Comparison of ENCODE assay signal across 6 cellular contexts in genomic region chr17:75105269-75106080, GRCh38. TPM values are rescaled to one million over a fixed set of nuclear protein-coding genes. Genes with fewer than 3 reads are reported as not detected.
A peak's percentile ranks its signal among the peaks of the same experiment; 100 is the strongest.
DNase-seq lines count a peak whose midpoint lies in the region; ATAC-seq, FAIRE-seq and TF ChIP-seq lines count a peak whose summit lies in the region.

No MANE protein-coding gene starts in this region.

- in situ Hi-C loops in K562 (cut with MboI) = no loop called here

- no peaks in the 10 kb centered on the region for H3K9me1 ChIP-seq in K562 (ENCODE audit: control insufficient read depth, insufficient read depth, low read length)

- peak; percentile 53 to 74 for TF ChIP-seq RAD21 in K562 (CRISPR knock-in tag; conservative IDR thresholded peaks at IDR 0.05 in 1 of 2, IDR thresholded peaks at IDR 0.05 in 1 of 2)

- H3K9ac ChIP-seq in K562 (ENCODE audit: insufficient read depth in 1 of 2, low read depth in 2 of 2, low read length in 2 of 2) = no peak overlapping the region

- peak; percentile 86 for FAIRE-seq in K562 (lab: Jason Lieb, UNC)

- no peaks in the 10 kb centered on the region for H4K20me1 ChIP-seq in K562 (replicated peaks; ENCODE audit: control insufficient read depth, insufficient read depth, low read length)

- ATAC-seq in K562 (peak; percentile 80), omental fat pad (ENCODE audit: low FRiP score) (peak; percentile 68)

- WGBS in K562 (ENCODE audit: insufficient coverage, low coverage, missing lambda C conversion rate) = 22% methylated on average over 15 of the region's 15 CpGs

- no peak overlapping the region for H2AFZ ChIP-seq in K562 (ENCODE audit: low read depth, low read length)

- no TSS peak for BruUV-seq in K562 (replicated peaks; lab: Mats Ljungman, UMichigan)

- intact Hi-C loops in K562 (cut with micrococcal nuclease) = loop anchor here (5.0 kb wide), 1 partner anchor 33 kb away; no protein-coding TSS in a partner anchor
- intact Hi-C loops in vagina (cut with DNase I) = loop anchor here (10.0 kb wide), 1 partner anchor 759 kb away; no protein-coding TSS in a partner anchor

- H3K27me3 ChIP-seq in K562 (ENCODE audit: control insufficient read depth in 2 of 2, insufficient read depth in 2 of 2, low read length in 2 of 2) (no peaks in the 10 kb centered on the region), vagina (no peaks in the 10 kb centered on the region)

- H3K4me2 ChIP-seq in K562 (ENCODE audit: insufficient read depth, low read length) = no peak overlapping the region

- CTCF ChIA-PET in K562 (lab: Yijun Ruan, JAX; ENCODE audit: low intra/inter-chr PET ratio) = no interaction called here

- DNase-seq in ELR (ENCODE audit: low read depth) = peak; percentile 69
- DNase-seq in NCI-H1417 treated with DMSO at 0.1 percent for 48 hours (lab: John Stamatoyannopoulos, UW) = peak; percentile 88
- peak; percentile 66 to 73 (median 69) for DNase-seq in K562 (ENCODE audit: extremely low read depth in 1 of 4, low spot score in 3 of 4)
- no peak for DNase-seq in omental fat pad (ENCODE audit: low spot score)
- DNase-seq in effector CD4-positive, alpha-beta T cell = no peak
- DNase-seq in vagina (ENCODE audit: extremely low spot score in 2 of 2) = no peak

- H3K79me2 ChIP-seq in K562 (ENCODE audit: control insufficient read depth, insufficient read depth, low read length) = peaks cover 10% of the 10 kb centered on the region

- H3K36me3 ChIP-seq in K562 (ENCODE audit: control insufficient read depth, insufficient read depth, low read length) (no peaks in the 10 kb centered on the region), vagina (peaks cover 0 to 2% of the 10 kb centered on the region in 2 donors)

- H3K4me3 ChIP-seq in K562 (no peak overlapping the region), vagina (no peak overlapping the region)

- H3K4me1 ChIP-seq in K562 (replicated peaks in 1 of 2; ENCODE audit: control insufficient read depth in 2 of 2, insufficient read depth in 2 of 2, low read length in 2 of 2) (peaks cover 6 to 27% of the 10 kb centered on the region in 2 experiments; a peak in 4 of 5 replicates), vagina (peaks cover 11% of the 10 kb centered on the region)

- H3K9me3 ChIP-seq in K562 (replicated peaks; ENCODE audit: control insufficient read depth, insufficient read depth, low read depth, low read length) (no peaks in the 10 kb centered on the region), vagina (no peaks in the 10 kb centered on the region)

- POLR2A ChIA-PET in K562 (lab: Yijun Ruan, JAX) = interaction anchor here (0.5 to 2.2 kb wide), 12 partner anchors 9 to 874 kb away, joined by 3 to 10 read pairs (median 4); partner anchors contain the start of genes ACOX1, JPT1 and TEN1

- no peak overlapping the region for H3K27ac ChIP-seq in K562 (ENCODE audit: extremely low read depth, low read depth, low read length)
- H3K27ac ChIP-seq in vagina = no peak overlapping the region

- TF ChIP-seq CTCF in K562 (IDR thresholded peaks at IDR 0.05 in 2 of 3, conservative IDR thresholded peaks at IDR 0.05 in 1 of 3; ENCODE audit: insufficient read depth in 2 of 3, low read depth in 1 of 3, low read length in 3 of 3) (peak; percentile 81 to 96 (median 85)), omental fat pad (IDR thresholded peaks at IDR 0.05) (no peak), vagina (IDR thresholded peaks at IDR 0.05) (peak in 1 of 3 experiments; percentile 48)

- no peak for TF ChIP-seq EP300 in K562 (IDR thresholded peaks at IDR 0.05; ENCODE audit: low read length)

- TF ChIP-seq POLR2A in K562 (conservative IDR thresholded peaks at IDR 0.05) = no peak
- TF ChIP-seq POLR2A in vagina (IDR thresholded peaks at IDR 0.05) = no peak

RNA-seq across cellular contexts. Expression of gene ARMC7, which starts 4.3 kb away (rescaled TPM):
- total RNA-seq in K562 (2011; cell fraction: chromatin; rRNA removed; ENCODE audit: low replicate concordance) = 16.9 and 36.5 TPM in 2 replicates
- total RNA-seq in K562 (2011; cell fraction: nucleolus; rRNA removed) = 20.5 and 25.8 TPM in 2 replicates
- 16.9 and 19.5 TPM in 2 replicates for total RNA-seq in K562 (2011; cell fraction: nucleoplasm; rRNA removed)
- total RNA-seq in K562 (2014; rRNA removed) = 5.9 and 10.2 TPM in 2 replicates
- 4.1 and 5.1 TPM in 2 replicates for total RNA-seq in K562 (2014; rRNA removed; fragmentation: Illumina TruSeq; extraction: Trizol)
- 9.5 and 10.1 TPM in 2 replicates for total RNA-seq in K562 (2015; rRNA removed; fragmentation: Illumina TruSeq; extraction: Trizol)
- total RNA-seq in K562 (2021) = 15.2 TPM in 2 replicates
- polyA plus RNA-seq in K562 (2011; rRNA removed) = 3.9 and 8.0 TPM in 2 replicates
- polyA plus RNA-seq in K562 (2011; cell fraction: cytosol; rRNA removed) = 9.1 and 13.1 TPM in 2 replicates
- polyA plus RNA-seq in K562 (2011; cell fraction: nucleus; rRNA removed) = 8.4 and 8.7 TPM in 2 replicates
- polyA plus RNA-seq in K562 (2012) = 15.4 and 16.8 TPM in 2 replicates
- polyA plus RNA-seq in K562 (2014; fragmentation: Illumina TruSeq; extraction: Trizol) = 8.7 and 12.7 TPM in 2 replicates
- polyA plus RNA-seq in K562 (2014; fragmentation: Nextera tagmentation; extraction: Ambion mirVana) = 1 to 10 TPM; 1.4 to 2.8 TPM
- polyA plus RNA-seq in K562 (2014; rRNA removed) = 5.9 and 8.9 TPM in 2 replicates
- 8.0 and 8.3 TPM in 2 replicates for polyA minus RNA-seq in K562 (2011; rRNA and poly(A)+ RNA removed)
- 8.3 and 9.9 TPM in 2 replicates for polyA minus RNA-seq in K562 (2011; cell fraction: cytosol; rRNA and poly(A)+ RNA removed)
- polyA minus RNA-seq in K562 (2011; cell fraction: nucleus; rRNA and poly(A)+ RNA removed) = 6.9 and 11.7 TPM in 2 replicates
- total RNA-seq in omental fat pad = 1 to 10 TPM; 3.1 to 7.7 (median 4.9) TPM
- 12.8 TPM for total RNA-seq in vagina

RNA-seq across cellular contexts. Expression of gene SLC16A5, which starts 17.7 kb away (rescaled TPM):
- total RNA-seq in K562 (2011; cell fraction: chromatin; rRNA removed; ENCODE audit: low replicate concordance) = 3.1 and 9.9 TPM in 2 replicates
- total RNA-seq in K562 (2011; cell fraction: nucleolus; rRNA removed) = 6.2 and 7.8 TPM in 2 replicates
- 3.5 and 5.4 TPM in 2 replicates for total RNA-seq in K562 (2011; cell fraction: nucleoplasm; rRNA removed)
- 0.65 and 1.1 TPM in 2 replicates for total RNA-seq in K562 (2014; rRNA removed)
- 0.64 and 0.65 TPM in 2 replicates for total RNA-seq in K562 (2014; rRNA removed; fragmentation: Illumina TruSeq; extraction: Trizol)
- total RNA-seq in K562 (2015; rRNA removed; fragmentation: Illumina TruSeq; extraction: Trizol) = 0.33 and 0.75 TPM in 2 replicates
- total RNA-seq in K562 (2021) = 2.6 and 3.1 TPM in 2 replicates
- 1.2 and 1.8 TPM in 2 replicates for polyA plus RNA-seq in K562 (2011; rRNA removed)
- 2.0 and 4.5 TPM in 2 replicates for polyA plus RNA-seq in K562 (2011; cell fraction: cytosol; rRNA removed)
- polyA plus RNA-seq in K562 (2011; cell fraction: nucleus; rRNA removed) = 8.3 and 12.8 TPM in 2 replicates
- polyA plus RNA-seq in K562 (2012) = 1.1 and 4.0 TPM in 2 replicates
- 0.91 and 1.8 TPM in 2 replicates for polyA plus RNA-seq in K562 (2014; fragmentation: Illumina TruSeq; extraction: Trizol)
- under 1 TPM; 0.06 to 0.11 TPM for polyA plus RNA-seq in K562 (2014; fragmentation: Nextera tagmentation; extraction: Ambion mirVana)
- 1.8 and 2.4 TPM in 2 replicates for polyA plus RNA-seq in K562 (2014; rRNA removed)
- 0.63 and 0.88 TPM in 2 replicates for polyA minus RNA-seq in K562 (2011; rRNA and poly(A)+ RNA removed)
- 2.2 and 2.7 TPM in 2 replicates for polyA minus RNA-seq in K562 (2011; cell fraction: cytosol; rRNA and poly(A)+ RNA removed)
- 2.2 and 2.4 TPM in 2 replicates for polyA minus RNA-seq in K562 (2011; cell fraction: nucleus; rRNA and poly(A)+ RNA removed)
- 10 to 100 TPM; 12.0 to 22.7 (median 16.4) TPM for total RNA-seq in omental fat pad
- 26.8 TPM for total RNA-seq in vagina

RNA-seq across cellular contexts. Expression of gene NT5C, which starts 26.1 kb away (rescaled TPM):
- total RNA-seq in K562 (2011; cell fraction: chromatin; rRNA removed; ENCODE audit: low replicate concordance) = 23.9 and 63.5 TPM in 2 replicates
- total RNA-seq in K562 (2011; cell fraction: nucleolus; rRNA removed) = 83.5 and 103 TPM in 2 replicates
- total RNA-seq in K562 (2011; cell fraction: nucleoplasm; rRNA removed) = 34.3 and 56.2 TPM in 2 replicates
- total RNA-seq in K562 (2014; rRNA removed) = 150 and 205 TPM in 2 replicates
- 21.5 and 31.6 TPM in 2 replicates for total RNA-seq in K562 (2014; rRNA removed; fragmentation: Illumina TruSeq; extraction: Trizol)
- 55.3 and 56.6 TPM in 2 replicates for total RNA-seq in K562 (2015; rRNA removed; fragmentation: Illumina TruSeq; extraction: Trizol)
- total RNA-seq in K562 (2021) = 94.3 and 95.0 TPM in 2 replicates
- 45.0 and 55.6 TPM in 2 replicates for polyA plus RNA-seq in K562 (2011; rRNA removed)
- polyA plus RNA-seq in K562 (2011; cell fraction: cytosol; rRNA removed) = 71.8 and 135 TPM in 2 replicates
- 170 and 227 TPM in 2 replicates for polyA plus RNA-seq in K562 (2011; cell fraction: nucleus; rRNA removed)
- polyA plus RNA-seq in K562 (2012) = 54.2 and 75.4 TPM in 2 replicates
- 31.0 and 40.2 TPM in 2 replicates for polyA plus RNA-seq in K562 (2014; fragmentation: Illumina TruSeq; extraction: Trizol)
- polyA plus RNA-seq in K562 (2014; fragmentation: Nextera tagmentation; extraction: Ambion mirVana) = 1 to 10 TPM; 2.9 to 5.0 TPM
- polyA plus RNA-seq in K562 (2014; rRNA removed) = 167 and 175 TPM in 2 replicates
- polyA minus RNA-seq in K562 (2011; rRNA and poly(A)+ RNA removed) = 6.2 and 7.8 TPM in 2 replicates
- polyA minus RNA-seq in K562 (2011; cell fraction: cytosol; rRNA and poly(A)+ RNA removed) = 10.3 and 17.4 TPM in 2 replicates
- 41.6 and 46.9 TPM in 2 replicates for polyA minus RNA-seq in K562 (2011; cell fraction: nucleus; rRNA and poly(A)+ RNA removed)
- total RNA-seq in omental fat pad = 100 to 1,000 TPM in 1 of 4 donors, 10 to 100 TPM in 3; 56.0 to 101 (median 68.6) TPM
- 98.5 TPM for total RNA-seq in vagina

RNA-seq across cellular contexts. Expression of gene JPT1, which starts 48.8 kb away (rescaled TPM):
- 60.0 and 81.0 TPM in 2 replicates for total RNA-seq in K562 (2011; cell fraction: chromatin; rRNA removed; ENCODE audit: low replicate concordance)
- total RNA-seq in K562 (2011; cell fraction: nucleolus; rRNA removed) = 77.1 and 90.4 TPM in 2 replicates
- total RNA-seq in K562 (2011; cell fraction: nucleoplasm; rRNA removed) = 68.9 and 75.0 TPM in 2 replicates
- total RNA-seq in K562 (2014; rRNA removed) = 131 and 132 TPM in 2 replicates
- total RNA-seq in K562 (2014; rRNA removed; fragmentation: Illumina TruSeq; extraction: Trizol) = 168 and 185 TPM in 2 replicates
- 290 and 292 TPM in 2 replicates for total RNA-seq in K562 (2015; rRNA removed; fragmentation: Illumina TruSeq; extraction: Trizol)
- 243 and 245 TPM in 2 replicates for total RNA-seq in K562 (2021)
- 54.0 and 56.7 TPM in 2 replicates for polyA plus RNA-seq in K562 (2011; rRNA removed)
- 112 and 122 TPM in 2 replicates for polyA plus RNA-seq in K562 (2011; cell fraction: cytosol; rRNA removed)
- polyA plus RNA-seq in K562 (2011; cell fraction: nucleus; rRNA removed) = 68.8 and 82.6 TPM in 2 replicates
- 165 and 353 TPM in 2 replicates for polyA plus RNA-seq in K562 (2012)
- polyA plus RNA-seq in K562 (2014; fragmentation: Illumina TruSeq; extraction: Trizol) = 276 and 277 TPM in 2 replicates
- polyA plus RNA-seq in K562 (2014; fragmentation: Nextera tagmentation; extraction: Ambion mirVana) = 10 to 100 TPM; 67.8 to 77.7 TPM
- polyA plus RNA-seq in K562 (2014; rRNA removed) = 144 and 237 TPM in 2 replicates
- 46.8 and 55.1 TPM in 2 replicates for polyA minus RNA-seq in K562 (2011; rRNA and poly(A)+ RNA removed)
- 131 and 146 TPM in 2 replicates for polyA minus RNA-seq in K562 (2011; cell fraction: cytosol; rRNA and poly(A)+ RNA removed)
- 35.1 and 49.8 TPM in 2 replicates for polyA minus RNA-seq in K562 (2011; cell fraction: nucleus; rRNA and poly(A)+ RNA removed)
- 10 to 100 TPM; 18.8 to 45.9 (median 31.7) TPM for total RNA-seq in omental fat pad
- total RNA-seq in vagina = 48.1 TPM

RNA-seq across cellular contexts. Expression of gene KCTD2, which starts 58.5 kb away (rescaled TPM):
- total RNA-seq in K562 (2011; cell fraction: chromatin; rRNA removed; ENCODE audit: low replicate concordance) = 19.7 and 30.0 TPM in 2 replicates
- 16.8 and 17.0 TPM in 2 replicates for total RNA-seq in K562 (2011; cell fraction: nucleolus; rRNA removed)
- 19.6 and 20.1 TPM in 2 replicates for total RNA-seq in K562 (2011; cell fraction: nucleoplasm; rRNA removed)
- total RNA-seq in K562 (2014; rRNA removed) (11.2 and 15.3 TPM in 2 replicates), K562 (2014; rRNA removed; fragmentation: Illumina TruSeq; extraction: Trizol) (13.5 and 13.8 TPM in 2 replicates), K562 (2015; rRNA removed; fragmentation: Illumina TruSeq; extraction: Trizol) (15.9 and 16.4 TPM in 2 replicates), K562 (2021) (18.1 and 20.2 TPM in 2 replicates), omental fat pad (10 to 100 TPM; 23.6 to 46.1 (median 34.6) TPM), vagina (17.2 TPM)
- polyA plus RNA-seq in K562 (2011; rRNA removed) (32.5 and 32.9 TPM in 2 replicates), K562 (2014; fragmentation: Illumina TruSeq; extraction: Trizol) (22.3 and 22.9 TPM in 2 replicates), K562 (2014; fragmentation: Nextera tagmentation; extraction: Ambion mirVana) (1 to 10 TPM; 1.7 to 2.3 TPM), K562 (2014; rRNA removed) (15.8 and 16.0 TPM in 2 replicates)
- polyA plus RNA-seq in K562 (2011; cell fraction: cytosol; rRNA removed) = 25.1 and 26.6 TPM in 2 replicates
- polyA plus RNA-seq in K562 (2011; cell fraction: nucleus; rRNA removed) = 21.0 and 22.5 TPM in 2 replicates
- polyA plus RNA-seq in K562 (2012) = 14.4 and 17.7 TPM in 2 replicates
- polyA minus RNA-seq in K562 (2011; rRNA and poly(A)+ RNA removed) = 19.9 and 22.9 TPM in 2 replicates
- polyA minus RNA-seq in K562 (2011; cell fraction: cytosol; rRNA and poly(A)+ RNA removed) = 13.4 and 13.6 TPM in 2 replicates
- polyA minus RNA-seq in K562 (2011; cell fraction: nucleus; rRNA and poly(A)+ RNA removed) = 4.6 and 5.8 TPM in 2 replicates

Comparison
In these comparisons a context has a peak if more than half of its experiments do, and no peak if none do; other contexts are left out.
1. DNase-seq: peak in ELR (single experiment), NCI-H1417 treated with DMSO at 0.1 percent for 48 hours (single experiment) and K562 (4 of 4); none in omental fat pad (single experiment), effector CD4-positive, alpha-beta T cell (single experiment) and vagina (0 of 2).
2. CTCF ChIP-seq: peak in K562 (3 of 3); none in omental fat pad (0 of 3).